Comparison of ENCODE assay signal across 8 cellular contexts in the genomic region with DNA sequence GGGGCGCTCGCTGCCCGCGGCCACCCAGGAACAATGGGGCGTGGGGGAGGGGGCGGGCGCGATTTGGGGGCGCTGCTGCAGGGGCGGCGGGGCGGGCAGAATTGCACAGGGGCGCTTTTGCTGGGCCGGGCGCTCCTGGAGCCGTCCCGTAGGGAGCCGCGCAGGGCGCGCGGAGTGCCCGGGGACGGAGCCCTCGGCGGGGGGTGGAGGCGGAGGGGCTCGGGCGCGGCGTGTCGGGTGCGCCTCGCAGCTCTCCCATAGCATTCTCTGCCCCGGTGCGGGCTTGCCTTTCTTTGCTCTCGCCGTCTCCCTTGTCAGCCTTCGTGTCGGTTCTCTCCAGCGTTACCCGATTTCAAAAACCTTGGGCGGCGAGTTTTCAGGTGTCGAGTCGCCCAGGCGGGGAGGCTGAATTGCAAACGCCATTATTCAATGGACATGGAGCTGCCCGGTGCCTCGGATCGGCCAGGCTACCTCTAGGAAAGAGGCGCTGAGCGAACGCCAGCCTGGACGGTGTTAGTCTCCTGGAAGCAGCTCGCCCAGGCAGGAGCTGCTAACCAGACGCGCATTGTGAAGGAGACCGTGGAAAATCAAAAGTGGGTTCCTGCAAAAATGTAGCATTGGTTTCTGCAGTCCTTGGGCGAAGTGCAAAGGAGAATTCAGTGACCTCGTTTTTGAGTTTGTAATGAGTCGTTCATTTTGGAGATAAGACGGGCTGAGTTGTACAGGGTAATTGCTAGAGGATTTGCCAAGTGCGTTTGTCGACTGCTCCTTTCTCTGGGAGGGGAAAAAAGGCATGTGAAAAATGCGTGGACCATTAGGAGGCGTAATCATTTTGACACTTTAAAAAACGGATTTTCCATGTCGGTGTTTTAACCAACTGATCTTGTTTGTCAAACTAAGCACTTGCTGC. TPM values are rescaled to one million over a fixed set of nuclear protein-coding genes. Genes with fewer than 3 reads are reported as not detected.
DNase-seq lines count a peak whose midpoint lies in the region; ATAC-seq and TF ChIP-seq lines count a peak whose summit lies in the region.

No MANE protein-coding gene starts in this region.

- H3K4me2 ChIP-seq in hepatocyte: peak overlapping the region; percentile 76

- 1% methylated on average over 37 of the region's 69 CpGs for WGBS in hepatocyte (ENCODE audit: low lambda C conversion rate, missing lambda C conversion rate)

- H3K4me1 ChIP-seq in hepatocyte (ENCODE audit: insufficient read depth): no peaks in the 10 kb centered on the region
- H3K4me1 ChIP-seq in rectal smooth muscle tissue (ENCODE audit: control insufficient read depth, insufficient read depth, low read length): no peaks in the 10 kb centered on the region

- peak; percentile 25 for ATAC-seq in HG03103 (IDR thresholded peaks at IDR 0.05; ENCODE audit: low read depth, unreplicated experiment)

- peaks cover 10% of the 10 kb centered on the region for H4K20me1 ChIP-seq in hepatocyte (ENCODE audit: insufficient read depth, poor library complexity, severe bottlenecking)

- H3K9me2 ChIP-seq in hepatocyte (replicated peaks; ENCODE audit: insufficient read depth): no peaks in the 10 kb centered on the region

- peak overlapping the region; percentile 43 for H3K9ac ChIP-seq in rectal smooth muscle tissue (ENCODE audit: low read length)

- DNase-seq in NCI-H524 (lab: John Stamatoyannopoulos, UW): peak; percentile 43 to 65
- no peak for DNase-seq in NCI-H524 treated with DMSO at 0.1 percent for 48 hours (lab: John Stamatoyannopoulos, UW)
- DNase-seq in RPMI8226: peak; percentile 64
- DNase-seq in hepatocyte (ENCODE audit: low spot score): peak; percentile 60
- no peak for DNase-seq in NCI-H1048 (lab: John Stamatoyannopoulos, UW)

- no peaks in the 10 kb centered on the region for H3K36me3 ChIP-seq in hepatocyte (replicated peaks; ENCODE audit: insufficient read depth, low read depth)
- no peaks in the 10 kb centered on the region for H3K36me3 ChIP-seq in rectal smooth muscle tissue (ENCODE audit: control insufficient read depth, insufficient read depth, low read length)

- TF ChIP-seq CTCF in hepatocyte (IDR thresholded peaks at IDR 0.05; ENCODE audit: poor library complexity): peak; percentile 19

- H3K27me3 ChIP-seq in hepatocyte: no peaks in the 10 kb centered on the region
- H3K27me3 ChIP-seq in rectal smooth muscle tissue (ENCODE audit: control insufficient read depth, insufficient read depth, low read length): no peaks in the 10 kb centered on the region

- H3K4me3 ChIP-seq in hepatocyte (peak overlapping the region; percentile 84), rectal smooth muscle tissue (ENCODE audit: low read length) (peak overlapping the region; percentile 67)

- peak overlapping the region; percentile 78 for H3K27ac ChIP-seq in angular gyrus (ENCODE audit: low read depth, low read length)
- H3K27ac ChIP-seq in hepatocyte: peak overlapping the region; percentile 99
- H3K27ac ChIP-seq in rectal smooth muscle tissue (ENCODE audit: low read depth, low read length): no peak overlapping the region

- H2AFZ ChIP-seq in hepatocyte: peak overlapping the region; percentile 67

- H3K79me2 ChIP-seq in hepatocyte: peaks cover 46% of the 10 kb centered on the region

- no peaks in the 10 kb centered on the region for H3K9me3 ChIP-seq in hepatocyte (ENCODE audit: low read depth)

RNA-seq across cellular contexts. Expression of gene CXADR, which starts 0.6 kb away (rescaled TPM):
- total RNA-seq in hepatocyte: 88.9 and 93.4 TPM in 2 replicates
- 66.3 and 75.0 TPM in 2 replicates for polyA plus RNA-seq in hepatocyte

Comparison
In these comparisons a context has a peak if more than half of its experiments do, and no peak if none do; other contexts are left out.
1. DNase-seq: peak in NCI-H524 (2 of 2), RPMI8226 (single experiment) and hepatocyte (single experiment); none in NCI-H524 treated with DMSO at 0.1 percent for 48 hours (single experiment) and NCI-H1048 (single experiment).